ENCODE assay signal across 7 cellular contexts in genomic region chr19:58154287-58154678, GRCh38. TPM values are rescaled to one million over a fixed set of nuclear protein-coding genes. Genes with fewer than 3 reads are reported as not detected.
DNase-seq lines count a peak whose midpoint lies in the region; ATAC-seq and TF ChIP-seq lines count a peak whose summit lies in the region.

No MANE protein-coding gene starts in this region.

- TF ChIP-seq CTCF in activated CD8-positive, alpha-beta T cell treated with anti-CD3 and anti-CD28 coated beads for 36 hours (IDR thresholded peaks at IDR 0.05): no peak
- TF ChIP-seq CTCF in glutamatergic neuron (IDR thresholded peaks at IDR 0.05; ENCODE audit: partially characterized antibody, unreplicated experiment): no peak
- TF ChIP-seq CTCF in omental fat pad (IDR thresholded peaks at IDR 0.05): no peak

- H3K27me3 Mint-ChIP-seq in activated CD8-positive, alpha-beta T cell treated with anti-CD3 and anti-CD28 coated beads for 36 hours: no peaks in the 10 kb centered on the region
- peaks cover 4% of the 10 kb centered on the region for H3K27me3 Mint-ChIP-seq in glutamatergic neuron (ENCODE audit: unreplicated experiment)

- H3K36me3 ChIP-seq in H7 (replicated peaks; ENCODE audit: control insufficient read depth, insufficient read depth, low read length): no peaks in the 10 kb centered on the region

- peak overlapping the region; percentile 81 for H3K4me3 Mint-ChIP-seq in activated CD8-positive, alpha-beta T cell treated with anti-CD3 and anti-CD28 coated beads for 36 hours
- peak overlapping the region; percentile 87 for H3K4me3 Mint-ChIP-seq in glutamatergic neuron (ENCODE audit: unreplicated experiment)

- CTCF ChIA-PET in activated CD8-positive, alpha-beta T cell treated with anti-CD3 and anti-CD28 coated beads for 36 hours (lab: Charles Lee): no interaction called here

- peak overlapping the region; percentile 93 for H3K4me3 ChIP-seq in H7 (ENCODE audit: insufficient read depth, low read depth, low read length)

- peaks cover 15% of the 10 kb centered on the region for H3K4me1 Mint-ChIP-seq in activated CD8-positive, alpha-beta T cell treated with anti-CD3 and anti-CD28 coated beads for 36 hours (ENCODE audit: low read depth)
- peaks cover 3% of the 10 kb centered on the region for H3K4me1 Mint-ChIP-seq in glutamatergic neuron (ENCODE audit: low read depth, unreplicated experiment)

- H3K27me3 ChIP-seq in H7 (ENCODE audit: control insufficient read depth, insufficient read depth, low read length): no peaks in the 10 kb centered on the region

- H3K9me3 Mint-ChIP-seq in activated CD8-positive, alpha-beta T cell treated with anti-CD3 and anti-CD28 coated beads for 36 hours: peaks cover 7% of the 10 kb centered on the region
- H3K9me3 Mint-ChIP-seq in glutamatergic neuron (ENCODE audit: unreplicated experiment): peaks cover 18% of the 10 kb centered on the region

- H3K27ac Mint-ChIP-seq in activated CD8-positive, alpha-beta T cell treated with anti-CD3 and anti-CD28 coated beads for 36 hours: peak overlapping the region; percentile 64
- peak overlapping the region; percentile 90 for H3K27ac Mint-ChIP-seq in glutamatergic neuron (ENCODE audit: unreplicated experiment)

- POLR2A ChIA-PET in activated CD8-positive, alpha-beta T cell treated with anti-CD3 and anti-CD28 coated beads for 36 hours (lab: Charles Lee): interaction anchor here (0.9 to 1.3 kb wide), 2 partner anchors 28 to 151 kb away, joined by 3 read pairs; partner anchors contain the start of gene ZNF274

- DNase-seq in H7 (no peak), glutamatergic neuron (peak; percentile 21), omental fat pad (ENCODE audit: low spot score) (peak; percentile 22), NCI-H146 treated with DMSO at 0.1 percent for 48 hours (lab: John Stamatoyannopoulos, UW; ENCODE audit: unreplicated experiment) (no peak), NCI-H69 (lab: John Stamatoyannopoulos, UW) (no peak)
- DNase-seq in activated CD8-positive, alpha-beta T cell treated with anti-CD3 and anti-CD28 coated beads for 36 hours: peak; percentile 5

- ATAC-seq in activated CD8-positive, alpha-beta T cell treated with anti-CD3 and anti-CD28 coated beads for 36 hours: no peak
- ATAC-seq in omental fat pad (ENCODE audit: low FRiP score): peak; percentile 23
- no peak for ATAC-seq in HG03520 (IDR thresholded peaks at IDR 0.05; ENCODE audit: unreplicated experiment)

- peaks cover 10% of the 10 kb centered on the region for H3K36me3 Mint-ChIP-seq in activated CD8-positive, alpha-beta T cell treated with anti-CD3 and anti-CD28 coated beads for 36 hours (ENCODE audit: low read depth)
- peaks cover 18% of the 10 kb centered on the region for H3K36me3 Mint-ChIP-seq in glutamatergic neuron (ENCODE audit: unreplicated experiment)

- intact Hi-C loops in activated CD8-positive, alpha-beta T cell treated with anti-CD3 and anti-CD28 coated beads for 36 hours (cut with micrococcal nuclease): loop anchor here (10.0 kb wide), 1 partner anchor 409 kb away; the partner anchor contains the start of gene ZNF776

RNA-seq across cellular contexts. Expression of gene ZNF329, which starts 3.7 kb away (rescaled TPM):
- 9.1 and 14.2 TPM in 2 replicates for total RNA-seq in H7 (2014; rRNA removed; shearing (Covaris generic))
- 1 to 10 TPM; 6.0 to 6.2 TPM for total RNA-seq in activated CD8-positive, alpha-beta T cell treated with anti-CD3 and anti-CD28 coated beads for 36 hours
- total RNA-seq in glutamatergic neuron (ENCODE audit: unreplicated experiment) (14.1 TPM), omental fat pad (1 to 10 TPM; 5.1 to 8.5 (median 7.4) TPM)

RNA-seq across cellular contexts. Expression of gene ZNF274, which starts 28.6 kb away (rescaled TPM):
- total RNA-seq in H7 (2014; rRNA removed; shearing (Covaris generic)): 18.8 and 26.0 TPM in 2 replicates
- total RNA-seq in activated CD8-positive, alpha-beta T cell treated with anti-CD3 and anti-CD28 coated beads for 36 hours: 10 to 100 TPM; 24.0 to 25.9 TPM
- total RNA-seq in glutamatergic neuron (ENCODE audit: unreplicated experiment) (42.7 TPM), omental fat pad (10 to 100 TPM; 16.5 to 30.4 (median 21.7) TPM)

RNA-seq across cellular contexts. Expression of gene ZSCAN18, which starts 56.3 kb away (rescaled TPM):
- 9.2 and 16.0 TPM in 2 replicates for total RNA-seq in H7 (2014; rRNA removed; shearing (Covaris generic))
- 10 to 100 TPM; 27.0 to 31.7 TPM for total RNA-seq in activated CD8-positive, alpha-beta T cell treated with anti-CD3 and anti-CD28 coated beads for 36 hours
- 66.7 TPM for total RNA-seq in glutamatergic neuron (ENCODE audit: unreplicated experiment)
- 10 to 100 TPM; 28.8 to 66.2 (median 36.4) TPM for total RNA-seq in omental fat pad

Comparison
In these comparisons a context has a peak if more than half of its experiments do, and no peak if none do; other contexts are left out.
1. DNase-seq: peak in activated CD8-positive, alpha-beta T cell treated with anti-CD3 and anti-CD28 coated beads for 36 hours (single experiment), glutamatergic neuron (single experiment) and omental fat pad (single experiment); none in H7 (single experiment), NCI-H146 treated with DMSO at 0.1 percent for 48 hours (single experiment) and NCI-H69 (single experiment).